26 cellular contexts compared by ENCODE assay signal in genomic region chrX:147735364-147735763, GRCh38.
"Had no signal": no experiment of that assay in that cellular context is flagged by ENCODE, and none has a peak within 500 bp of the region (broad histone marks: within the 10 kb centered on the region; RNA-seq: fewer than 3 reads in every experiment).

No MANE protein-coding gene starts in this region.

- ATAC-seq: activated T-cell treated with anti-CD3 and anti-CD28 coated beads, Interleukin-2, amount 50 U/mL, for 72 hours; gastrocnemius medialis; naive thymus-derived CD8-positive, alpha-beta T cell had no signal

- H3K4me1 Mint-ChIP-seq: neural progenitor cell had no signal

- H3K4me3 ChIP-seq: esophagus muscularis mucosa, gastrocnemius medialis, left ventricle myocardium inferior, neural progenitor cell, right atrium auricular region, spleen, testis, vagina had no signal

- H2AFZ ChIP-seq: neural progenitor cell had no signal

- H3K9me3 Mint-ChIP-seq: activated CD4-positive, alpha-beta memory T cell treated with anti-CD3 and anti-CD28 coated beads for 36 hours; activated naive CD4-positive, alpha-beta T cell treated with anti-CD3 and anti-CD28 coated beads for 36 hours; activated naive CD8-positive, alpha-beta T cell treated with anti-CD3 and anti-CD28 coated beads, Interleukin-2, amount 10 ng/mL, durations not matched to agents 7 days and 5 days; naive thymus-derived CD8-positive, alpha-beta T cell; neural progenitor cell; type B pancreatic cell had no signal

- H3K27me3 ChIP-seq: esophagus muscularis mucosa, gastrocnemius medialis, neural progenitor cell, right atrium auricular region, spleen, testis, vagina had no signal

- H3K27ac Mint-ChIP-seq: activated CD4-positive, alpha-beta memory T cell treated with anti-CD3 and anti-CD28 coated beads for 36 hours; activated naive CD4-positive, alpha-beta T cell treated with anti-CD3 and anti-CD28 coated beads for 36 hours; activated naive CD8-positive, alpha-beta T cell treated with anti-CD3 and anti-CD28 coated beads, Interleukin-2, amount 10 ng/mL, durations not matched to agents 7 days and 5 days; activated T-cell treated with anti-CD3 and anti-CD28 coated beads, Interleukin-2, amount 50 U/mL, for 72 hours; mesothelial cell of epicardium; naive thymus-derived CD8-positive, alpha-beta T cell; neural progenitor cell; progenitor cell of endocrine pancreas; type B pancreatic cell had no signal

- H3K36me3 ChIP-seq: esophagus muscularis mucosa, gastrocnemius medialis, left ventricle myocardium inferior, neural progenitor cell, right atrium auricular region, spleen, vagina had no signal

- H3K9ac ChIP-seq: neural progenitor cell had no signal

- H3K9me3 ChIP-seq: esophagus muscularis mucosa, gastrocnemius medialis, left ventricle myocardium inferior, right atrium auricular region, spleen, testis, vagina had no signal

- H3K4me3 Mint-ChIP-seq: activated CD4-positive, alpha-beta memory T cell treated with anti-CD3 and anti-CD28 coated beads for 36 hours; activated naive CD4-positive, alpha-beta T cell treated with anti-CD3 and anti-CD28 coated beads for 36 hours; activated naive CD8-positive, alpha-beta T cell treated with anti-CD3 and anti-CD28 coated beads, Interleukin-2, amount 10 ng/mL, durations not matched to agents 7 days and 5 days; activated T-cell treated with anti-CD3 and anti-CD28 coated beads, Interleukin-2, amount 50 U/mL, for 72 hours; mesothelial cell of epicardium; naive thymus-derived CD8-positive, alpha-beta T cell; neural progenitor cell; type B pancreatic cell had no signal

- H3K36me3 Mint-ChIP-seq: activated CD4-positive, alpha-beta memory T cell treated with anti-CD3 and anti-CD28 coated beads for 36 hours; activated naive CD8-positive, alpha-beta T cell treated with anti-CD3 and anti-CD28 coated beads, Interleukin-2, amount 10 ng/mL, durations not matched to agents 7 days and 5 days; mesothelial cell of epicardium; naive thymus-derived CD8-positive, alpha-beta T cell; neural progenitor cell; type B pancreatic cell had no signal

- H3K27me3 Mint-ChIP-seq: activated CD4-positive, alpha-beta memory T cell treated with anti-CD3 and anti-CD28 coated beads for 36 hours; activated naive CD8-positive, alpha-beta T cell treated with anti-CD3 and anti-CD28 coated beads, Interleukin-2, amount 10 ng/mL, durations not matched to agents 7 days and 5 days; progenitor cell of endocrine pancreas; type B pancreatic cell had no signal

- H3K4me1 ChIP-seq: esophagus muscularis mucosa, gastrocnemius medialis, left ventricle myocardium inferior, neural progenitor cell, right atrium auricular region, spleen, testis, vagina had no signal

- H3K27ac ChIP-seq: esophagus muscularis mucosa, gastrocnemius medialis, left ventricle myocardium inferior, neural progenitor cell, right atrium auricular region, spleen, testis, vagina had no signal

- H3K4me2 ChIP-seq: neural progenitor cell had no signal

- DNase-seq: activated CD4-positive, alpha-beta memory T cell treated with anti-CD3 and anti-CD28 coated beads for 36 hours; activated CD4-positive, alpha-beta T cell treated with anti-CD3 and anti-CD28 coated beads for 48 hours; activated CD4-positive, CD25-positive, alpha-beta regulatory T cell; activated effector memory CD4-positive, alpha-beta T cell treated with Interleukin-2 at 50 U/mL for 16 hours; activated naive CD4-positive, alpha-beta T cell treated with anti-CD3 and anti-CD28 coated beads for 36 hours; activated naive CD8-positive, alpha-beta T cell treated with anti-CD3 and anti-CD28 coated beads, Interleukin-2, amount 10 ng/mL, durations not matched to agents 7 days and 5 days; activated T-cell treated with anti-CD3 and anti-CD28 coated beads, Interleukin-2, amount 50 U/mL, for 72 hours; dermis blood vessel endothelial cell; effector memory CD4-positive, alpha-beta T cell; gastrocnemius medialis; hypothalamus; kidney; left ventricle myocardium inferior; naive thymus-derived CD8-positive, alpha-beta T cell; spleen; stimulated activated CD4-positive, alpha-beta T cell treated with anti-CD3 and anti-CD28 coated beads, Interleukin-4, amount 100 ng/mL, for 1 hour; stimulated activated naive CD4-positive, alpha-beta T cell; T1000; testis had no signal
